1 cellular context compared by ENCODE assay signal in the genomic region with DNA sequence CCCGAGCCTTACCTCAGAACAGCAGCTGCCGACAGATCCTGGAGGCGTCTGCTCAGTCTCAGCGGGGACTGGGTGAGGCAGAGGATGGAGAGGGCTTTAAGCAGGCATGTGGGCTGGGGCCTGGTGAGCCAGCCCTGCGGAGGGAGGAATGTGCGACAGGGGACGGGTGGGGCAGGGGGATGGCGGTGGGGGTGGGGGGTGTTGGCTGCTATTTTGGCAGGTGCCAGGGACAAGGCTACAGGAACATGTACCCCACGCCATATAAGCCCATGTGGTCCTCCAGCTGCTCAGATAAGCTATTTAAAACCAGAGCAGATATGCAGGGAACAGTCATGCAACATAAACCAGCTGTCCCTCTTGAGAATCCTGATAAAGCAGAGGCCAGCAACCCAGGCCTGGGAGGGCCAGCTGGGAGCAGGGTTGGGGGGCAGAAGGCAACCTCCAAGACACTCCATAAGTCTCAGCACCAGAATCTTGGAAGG.
TF ChIP-seq lines count a peak whose summit lies in the region.

A gene (minus strand): TSS at position 70 of the 482 bp plus-strand sequence. CDS start 4,426 bp downstream, outside the sequence.

TF ChIP-seq in SK-N-SH treated with all-trans-retinoic acid at 6 μM for 48 hours, 23 proteins besides CTCF, POLR2A, EP300 and RAD21:
- TF ChIP-seq, protein P1, sequence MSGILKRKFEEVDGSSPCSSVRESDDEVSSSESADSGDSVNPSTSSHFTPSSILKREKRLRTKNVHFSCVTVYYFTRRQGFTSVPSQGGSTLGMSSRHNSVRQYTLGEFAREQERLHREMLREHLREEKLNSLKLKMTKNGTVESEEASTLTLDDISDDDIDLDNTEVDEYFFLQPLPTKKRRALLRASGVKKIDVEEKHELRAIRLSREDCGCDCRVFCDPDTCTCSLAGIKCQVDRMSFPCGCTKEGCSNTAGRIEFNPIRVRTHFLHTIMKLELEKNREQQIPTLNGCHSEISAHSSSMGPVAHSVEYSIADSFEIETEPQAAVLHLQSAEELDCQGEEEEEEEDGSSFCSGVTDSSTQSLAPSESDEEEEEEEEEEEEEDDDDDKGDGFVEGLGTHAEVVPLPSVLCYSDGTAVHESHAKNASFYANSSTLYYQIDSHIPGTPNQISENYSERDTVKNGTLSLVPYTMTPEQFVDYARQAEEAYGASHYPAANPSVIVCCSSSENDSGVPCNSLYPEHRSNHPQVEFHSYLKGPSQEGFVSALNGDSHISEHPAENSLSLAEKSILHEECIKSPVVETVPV (CRISPR knock-in tag; IDR thresholded peaks at IDR 0.05): no peak
- TF ChIP-seq TCF4 (CRISPR knock-in tag; IDR thresholded peaks at IDR 0.05; ENCODE audit: borderline replicate concordance) (peak; percentile 32; the same call in 1 of the 2 replicates), RARB (CRISPR knock-in tag; IDR thresholded peaks at IDR 0.05) (no peak)
TF ChIP-seq in SK-N-SH treated with all-trans-retinoic acid at 6 μM for 48 hours: peak in this region for 1.
